ENCODE assay signal across 20 cellular contexts in the genomic region with DNA sequence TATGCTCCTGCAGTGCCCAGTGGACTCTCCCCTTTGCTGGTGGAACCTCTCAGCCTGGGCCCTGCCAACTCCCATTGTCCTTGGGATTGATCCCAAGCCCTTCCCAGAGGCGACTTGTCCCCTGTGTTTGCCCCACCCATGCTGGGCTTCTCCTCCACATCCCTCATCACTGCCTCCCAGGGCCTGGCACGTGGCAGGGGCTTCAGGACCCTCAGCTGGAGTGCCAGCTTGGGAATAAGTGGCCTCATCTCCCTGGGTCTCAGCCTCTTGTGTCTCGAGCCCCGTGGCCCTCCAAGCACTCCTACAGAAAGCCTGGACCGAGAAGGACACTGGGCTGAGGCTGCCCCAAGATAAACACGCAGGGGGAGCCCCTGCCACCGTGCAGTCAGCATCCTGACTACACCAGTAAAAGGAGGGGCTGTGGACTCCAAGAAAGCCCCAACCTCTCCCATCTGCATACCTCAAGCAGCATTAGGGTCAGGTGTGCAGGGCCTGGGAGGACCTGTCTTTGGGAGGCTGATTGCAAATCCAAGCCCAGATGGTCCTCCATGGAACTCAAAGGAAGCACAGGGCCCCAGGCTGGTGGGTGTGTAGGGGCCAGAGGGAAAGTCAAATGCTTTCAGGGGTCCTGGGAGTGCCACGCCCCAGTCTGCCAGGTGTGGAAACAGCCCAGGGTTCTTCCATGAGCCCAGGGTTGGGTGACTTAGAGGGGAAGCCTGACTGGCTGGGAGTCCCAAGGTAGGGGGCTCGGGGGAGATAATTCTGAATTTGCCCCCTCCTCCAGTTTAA. TPM values are rescaled to one million over a fixed set of nuclear protein-coding genes. Genes with fewer than 3 reads are reported as not detected.
A peak's percentile ranks its signal among the peaks of the same experiment; 100 is the strongest.
DNase-seq lines count a peak whose midpoint lies in the region; ATAC-seq, FAIRE-seq and TF ChIP-seq lines count a peak whose summit lies in the region.
"Had no signal": no experiment of that assay in that cellular context is flagged by ENCODE, and none has a peak within 500 bp of the region (broad histone marks: within the 10 kb centered on the region; RNA-seq: fewer than 3 reads in every experiment).

No MANE protein-coding gene starts in this region.

- peak overlapping the region; percentile 53; the same call in 1 of the 2 replicates for H4K8ac ChIP-seq in H1 (ENCODE audit: extremely low read depth, insufficient read depth, low read length)

- peaks cover 1% of the 10 kb centered on the region for H3K27me3 Mint-ChIP-seq in activated naive CD4-positive, alpha-beta T cell treated with anti-CD3 and anti-CD28 coated beads, Interleukin-2, amount 50 U/mL, for 24 hours
- H3K27me3 Mint-ChIP-seq in activated naive CD4-positive, alpha-beta T cell treated with anti-CD3 and anti-CD28 coated beads, Interleukin-2, amount 10 ng/mL, durations not matched to agents 7 days and 5 days, result peaks cover 26% of the 10 kb centered on the region
- peaks cover 9% of the 10 kb centered on the region for H3K27me3 Mint-ChIP-seq in WTC11 (ENCODE audit: low read depth)
- H3K27me3 Mint-ChIP-seq in stimulated activated naive B cell treated with anti-CD40 and anti-IgM and Interleukin-4, amounts not matched to agents 10 μg/mL and 1 μg/mL and 100 μg/mL, for 72 hours, result no peaks in the 10 kb centered on the region
- H3K27me3 Mint-ChIP-seq: central memory CD8-positive, alpha-beta T cell had no signal

- POLR2A ChIA-PET in WTC11 (lab: Charles Lee), result no interaction called here
- POLR2A ChIA-PET in H1 (lab: Charles Lee; ENCODE audit: partially characterized antibody), result no interaction called here
- POLR2A ChIA-PET in GM10248 (lab: Yijun Ruan, JAX), result no interaction called here

- H4K5ac ChIP-seq in H1 (ENCODE audit: insufficient read length, low read depth, low read length), result no peak overlapping the region

- H2BK15ac ChIP-seq in H1 (ENCODE audit: low read length), result no peak overlapping the region

- H2AFZ ChIP-seq in H1 (ENCODE audit: low read length), result no peak overlapping the region

- no peak overlapping the region for H2BK20ac ChIP-seq in H1 (ENCODE audit: low read length)

- no peak for TF ChIP-seq EP300 in H1 (IDR thresholded peaks at IDR 0.05; ENCODE audit: borderline replicate concordance in 1 of 2, low read depth in 2 of 2, low read length in 2 of 2)

- H2BK5ac ChIP-seq in H1 (ENCODE audit: low read depth, low read length), result no peak overlapping the region

- no peaks in the 10 kb centered on the region for H3K4me1 Mint-ChIP-seq in activated naive CD4-positive, alpha-beta T cell treated with anti-CD3 and anti-CD28 coated beads, Interleukin-2, amount 50 U/mL, for 24 hours
- H3K4me1 Mint-ChIP-seq in activated naive CD4-positive, alpha-beta T cell treated with anti-CD3 and anti-CD28 coated beads, Interleukin-2, amount 10 ng/mL, durations not matched to agents 7 days and 5 days, result no peaks in the 10 kb centered on the region
- no peaks in the 10 kb centered on the region; the same call in 1 of the 2 replicates for H3K4me1 Mint-ChIP-seq in WTC11
- peaks cover 19% of the 10 kb centered on the region in 2 donors for H3K4me1 Mint-ChIP-seq in stimulated activated naive B cell treated with anti-CD40 and anti-IgM and Interleukin-4, amounts not matched to agents 10 μg/mL and 1 μg/mL and 100 μg/mL, for 72 hours
- H3K4me1 Mint-ChIP-seq: central memory CD8-positive, alpha-beta T cell had no signal

- H3K4me3 Mint-ChIP-seq in activated naive CD4-positive, alpha-beta T cell treated with anti-CD3 and anti-CD28 coated beads, Interleukin-2, amount 50 U/mL, for 24 hours, result no peak overlapping the region
- no peak overlapping the region for H3K4me3 Mint-ChIP-seq in activated naive CD4-positive, alpha-beta T cell treated with anti-CD3 and anti-CD28 coated beads, Interleukin-2, amount 10 ng/mL, durations not matched to agents 7 days and 5 days
- no peak overlapping the region for H3K4me3 Mint-ChIP-seq in WTC11
- H3K4me3 Mint-ChIP-seq in stimulated activated naive B cell treated with anti-CD40 and anti-IgM and Interleukin-4, amounts not matched to agents 10 μg/mL and 1 μg/mL and 100 μg/mL, for 72 hours, result no peak overlapping the region
- H3K4me3 Mint-ChIP-seq: central memory CD8-positive, alpha-beta T cell; naive thymus-derived CD8-positive, alpha-beta T cell had no signal

- no peak overlapping the region for H3K4me3 ChIP-seq in H1 (ENCODE audit: extremely low read depth in 1 of 4, insufficient read depth in 2 of 4, low read depth in 3 of 4, low read length in 4 of 4)
- H3K4me3 ChIP-seq: psoas muscle had no signal

- no peak overlapping the region for H3K18ac ChIP-seq in H1 (ENCODE audit: extremely low read depth, low read length)

- H2AK5ac ChIP-seq in H1 (ENCODE audit: low read depth, low read length), result no peak overlapping the region

- H3K36me3 Mint-ChIP-seq in activated naive CD4-positive, alpha-beta T cell treated with anti-CD3 and anti-CD28 coated beads, Interleukin-2, amount 50 U/mL, for 24 hours, result no peaks in the 10 kb centered on the region
- no peaks in the 10 kb centered on the region for H3K36me3 Mint-ChIP-seq in activated naive CD4-positive, alpha-beta T cell treated with anti-CD3 and anti-CD28 coated beads, Interleukin-2, amount 10 ng/mL, durations not matched to agents 7 days and 5 days
- no peaks in the 10 kb centered on the region for H3K36me3 Mint-ChIP-seq in WTC11
- H3K36me3 Mint-ChIP-seq in stimulated activated naive B cell treated with anti-CD40 and anti-IgM and Interleukin-4, amounts not matched to agents 10 μg/mL and 1 μg/mL and 100 μg/mL, for 72 hours, result peaks cover 7 to 8% of the 10 kb centered on the region in 2 donors

- no peak overlapping the region for H3K27ac ChIP-seq in H1 (ENCODE audit: low read depth, low read length)
- H3K27ac ChIP-seq: psoas muscle had no signal

- CTCF ChIA-PET in activated naive CD4-positive, alpha-beta T cell treated with anti-CD3 and anti-CD28 coated beads, Interleukin-2, amount 10 ng/mL, durations not matched to agents 7 days and 5 days (lab: Charles Lee), result no interaction called here
- CTCF ChIA-PET in WTC11 (lab: Charles Lee), result interaction anchor here (0.7 to 1.0 kb wide), 2 partner anchors 72 to 258 kb away, joined by 3 to 4 read pairs; no protein-coding TSS in a partner anchor
- CTCF ChIA-PET in H1 (lab: Charles Lee; ENCODE audit: partially characterized antibody), result no interaction called here
- CTCF ChIA-PET in GM10248 (lab: Yijun Ruan, JAX), result no interaction called here

- no peak overlapping the region for H2BK12ac ChIP-seq in H1 (ENCODE audit: low read depth, low read length)

- no peak overlapping the region for H2BK120ac ChIP-seq in H1 (replicated peaks; ENCODE audit: low read depth, low read length)

- no peak overlapping the region for H3K14ac ChIP-seq in H1 (ENCODE audit: insufficient read length)

- TF ChIP-seq CTCF in WTC11 (IDR thresholded peaks at IDR 0.05), result no peak
- no peak for TF ChIP-seq CTCF in H1 (IDR thresholded peaks at IDR 0.05; ENCODE audit: control extremely low read depth in 1 of 3, insufficient read depth in 1 of 3, low read depth in 1 of 3, low read length in 3 of 3)
- TF ChIP-seq CTCF in GM10248 (IDR thresholded peaks at IDR 0.05; ENCODE audit: control extremely low read depth, extremely low read depth, low read depth, missing control alignments), result no peak

- H3K23me2 ChIP-seq in H1 (ENCODE audit: low read depth, low read length), result no peaks in the 10 kb centered on the region

- no peaks in the 10 kb centered on the region for H3K79me2 ChIP-seq in H1 (ENCODE audit: control insufficient read depth in 1 of 2, insufficient read depth in 2 of 2, low read length in 2 of 2)

- H3K56ac ChIP-seq in H1 (replicated peaks; ENCODE audit: insufficient read length, low read depth, low read length), result no peak overlapping the region

- no peak overlapping the region for H3K4me2 ChIP-seq in H1 (ENCODE audit: insufficient read depth in 1 of 2, low read depth in 2 of 2, low read length in 2 of 2)

- 82% methylated on average over 9 of the region's 9 CpGs; no CpG with 5 or more reads in 1 of the 2 experiments for WGBS in H1 (ENCODE audit: extremely low coverage in 1 of 2, insufficient coverage in 1 of 2, insufficient read length in 1 of 2, insufficient replicate concordance in 2 of 2, low coverage in 1 of 2, low lambda C conversion rate in 2 of 2, missing lambda C conversion rate in 1 of 2), 2 experiments

- TF ChIP-seq POLR2A in H1 (IDR thresholded peaks at IDR 0.05; ENCODE audit: control extremely low read depth in 1 of 2, low read depth in 2 of 2, low read length in 2 of 2), result no peak

- no peak overlapping the region for H3K4ac ChIP-seq in H1 (replicated peaks; ENCODE audit: insufficient read length, low read depth, low read length)

- no peak overlapping the region for H3K23ac ChIP-seq in H1 (ENCODE audit: insufficient read length)

- no peaks in the 10 kb centered on the region for H3K4me1 ChIP-seq in H1 (replicated peaks in 1 of 4; ENCODE audit: control insufficient read depth in 3 of 4, insufficient read depth in 4 of 4, low read length in 3 of 4)
- H3K4me1 ChIP-seq: psoas muscle had no signal

- H4K91ac ChIP-seq in H1 (replicated peaks; ENCODE audit: insufficient read length, low read length), result no peak overlapping the region

- no peaks in the 10 kb centered on the region for H3K9me3 Mint-ChIP-seq in activated naive CD4-positive, alpha-beta T cell treated with anti-CD3 and anti-CD28 coated beads, Interleukin-2, amount 50 U/mL, for 24 hours
- H3K9me3 Mint-ChIP-seq in activated naive CD4-positive, alpha-beta T cell treated with anti-CD3 and anti-CD28 coated beads, Interleukin-2, amount 10 ng/mL, durations not matched to agents 7 days and 5 days, result no peaks in the 10 kb centered on the region
- H3K9me3 Mint-ChIP-seq in WTC11, result peaks cover 10% of the 10 kb centered on the region
- H3K9me3 Mint-ChIP-seq in stimulated activated naive B cell treated with anti-CD40 and anti-IgM and Interleukin-4, amounts not matched to agents 10 μg/mL and 1 μg/mL and 100 μg/mL, for 72 hours, result peaks cover 8% of the 10 kb centered on the region in 2 donors
- H3K9me3 Mint-ChIP-seq: central memory CD8-positive, alpha-beta T cell had no signal

- no peak for DNase-seq in activated naive CD4-positive, alpha-beta T cell treated with anti-CD3 and anti-CD28 coated beads, Interleukin-2, amount 10 ng/mL, durations not matched to agents 7 days and 5 days
- DNase-seq in WTC11 (ENCODE audit: low spot score) (peak; percentile 6), H1 (ENCODE audit: low read depth in 1 of 2, low spot score in 2 of 2) (no peak), NCI-H2107 treated with DMSO at 0.1 percent for 48 hours (lab: John Stamatoyannopoulos, UW; ENCODE audit: unreplicated experiment) (no peak), GM10248 (ENCODE audit: extremely low spot score) (no peak), hippocampal formation (lab: John Stamatoyannopoulos, UW) (no peak)
- DNase-seq in stimulated activated naive B cell treated with anti-CD40 and anti-IgM and Interleukin-4, amounts not matched to agents 10 μg/mL and 1 μg/mL and 100 μg/mL, for 72 hours, result no peak
- DNase-seq: ACHN; amygdala; DMS153; effector memory CD4-positive, alpha-beta T cell; NCI-H1436 treated with DMSO at 0.1 percent for 48 hours; NCI-H82; stimulated activated CD4-positive, alpha-beta T cell treated with anti-CD3 and anti-CD28 coated beads, Interleukin-12 subunit alpha, Interleukin-12 subunit beta, amount 100 ng/mL, for 4 hours; trophoblast cell had no signal

- peaks cover 0 to 3% (median 2%) of the 10 kb centered on the region in 4 experiments; a peak in 4 of 7 replicates for H3K27me3 ChIP-seq in H1 (replicated peaks in 1 of 4; ENCODE audit: control insufficient read depth in 3 of 4, extremely low read depth in 1 of 4, insufficient read depth in 3 of 4, low read length in 3 of 4)

- peak overlapping the region; percentile 35 for H3K27ac Mint-ChIP-seq in activated naive CD4-positive, alpha-beta T cell treated with anti-CD3 and anti-CD28 coated beads, Interleukin-2, amount 50 U/mL, for 24 hours
- no peak overlapping the region for H3K27ac Mint-ChIP-seq in activated naive CD4-positive, alpha-beta T cell treated with anti-CD3 and anti-CD28 coated beads, Interleukin-2, amount 10 ng/mL, durations not matched to agents 7 days and 5 days
- H3K27ac Mint-ChIP-seq in WTC11, result no peak overlapping the region
- peak overlapping the region; percentile 69 for H3K27ac Mint-ChIP-seq in stimulated activated naive B cell treated with anti-CD40 and anti-IgM and Interleukin-4, amounts not matched to agents 10 μg/mL and 1 μg/mL and 100 μg/mL, for 72 hours
- H3K27ac Mint-ChIP-seq: activated T-helper 2 cell treated with anti-CD3 and anti-CD28 coated beads, Interferon-gamma antibody, Interleukin-2, Interleukin-4, amounts not matched to agents 10 μg/mL and 5 μg/mL and 100 μg/mL, durations not matched to agents 14 hours and 24 hours and 36 hours had no signal

- H3K36me3 ChIP-seq in H1 (ENCODE audit: control insufficient read depth in 2 of 4, insufficient read depth in 4 of 4, low read length in 3 of 4), result no peaks in the 10 kb centered on the region

- FAIRE-seq in H1 (lab: Jason Lieb, UNC), result no peak

- no peaks in the 10 kb centered on the region for H4K20me1 ChIP-seq in H1 (replicated peaks in 1 of 2; ENCODE audit: control insufficient read depth in 1 of 2, insufficient read depth in 2 of 2, low read length in 2 of 2)

- H3K79me1 ChIP-seq in H1 (ENCODE audit: low read depth, low read length), result no peaks in the 10 kb centered on the region

- H3K9me3 ChIP-seq in H1 (ENCODE audit: insufficient read depth in 2 of 2, low read depth in 1 of 2, low read length in 1 of 2), result no peaks in the 10 kb centered on the region

- no peak overlapping the region for H3K9ac ChIP-seq in H1 (replicated peaks in 1 of 4; ENCODE audit: extremely low read depth in 1 of 4, low read depth in 3 of 4, low read length in 3 of 4)

- TF ChIP-seq RAD21 in H1 (IDR thresholded peaks at IDR 0.05 in 1 of 2, conservative IDR thresholded peaks at IDR 0.05 in 1 of 2; ENCODE audit: low read depth in 2 of 2, low read length in 2 of 2), result no peak

- ATAC-seq in WTC11, result no peak
- no peak for ATAC-seq in stimulated activated naive B cell treated with anti-CD40 and anti-IgM and Interleukin-4, amounts not matched to agents 10 μg/mL and 1 μg/mL and 100 μg/mL, for 72 hours (replicated peaks)
- ATAC-seq: naive thymus-derived CD8-positive, alpha-beta T cell; psoas muscle had no signal

RNA-seq across cellular contexts. Expression of a gene that starts 9.5 kb away (rescaled TPM):
- 9.9 to 11.4 TPM (median 11.0 TPM) in 3 replicates for total RNA-seq in WTC11 (2021)
- 9.6 and 9.7 TPM in 2 replicates for total RNA-seq in H1 (2021; fragmentation: NEBNext Ultra II Directional; extraction: Animal tissue kit (Norgen Biotek cat#: 25700))
- polyA plus RNA-seq in H1 (2011; rRNA removed), result 6.6 and 6.9 TPM in 2 replicates
- 7.7 TPM for polyA plus RNA-seq in H1 (2011; cell fraction: cytosol; rRNA removed)
- polyA plus RNA-seq in H1 (2011; cell fraction: nucleus; rRNA removed), result 7.4 TPM
- polyA plus RNA-seq in H1 (2012, experiment 1 of 2), result 5.7 to 7.8 TPM (median 6.8 TPM) in 4 replicates
- polyA plus RNA-seq in H1 (2012, experiment 2 of 2), result 4.4 TPM
- 5.3 TPM for polyA plus RNA-seq in H1 (2013, experiment 1 of 2)
- 5.5 TPM for polyA plus RNA-seq in H1 (2013, experiment 2 of 2)
- 6.4 and 7.5 TPM in 2 replicates for polyA minus RNA-seq in H1 (2011; rRNA and poly(A)+ RNA removed)
- polyA minus RNA-seq in H1 (2011; cell fraction: cytosol; rRNA and poly(A)+ RNA removed), result 5.6 TPM
- polyA minus RNA-seq in H1 (2011; cell fraction: nucleus; rRNA and poly(A)+ RNA removed), result 4.3 TPM

Comparison
In these comparisons a context has a peak if more than half of its experiments do, and no peak if none do; other contexts are left out.
1. H3K27ac Mint-ChIP-seq: peak in activated naive CD4-positive, alpha-beta T cell treated with anti-CD3 and anti-CD28 coated beads, Interleukin-2, amount 50 U/mL, for 24 hours (single experiment) and stimulated activated naive B cell treated with anti-CD40 and anti-IgM and Interleukin-4, amounts not matched to agents 10 μg/mL and 1 μg/mL and 100 μg/mL, for 72 hours (single experiment); none in activated naive CD4-positive, alpha-beta T cell treated with anti-CD3 and anti-CD28 coated beads, Interleukin-2, amount 10 ng/mL, durations not matched to agents 7 days and 5 days (single experiment) and WTC11 (single experiment).